Comparison of ENCODE assay signal across 10 cellular contexts in the genomic region with DNA sequence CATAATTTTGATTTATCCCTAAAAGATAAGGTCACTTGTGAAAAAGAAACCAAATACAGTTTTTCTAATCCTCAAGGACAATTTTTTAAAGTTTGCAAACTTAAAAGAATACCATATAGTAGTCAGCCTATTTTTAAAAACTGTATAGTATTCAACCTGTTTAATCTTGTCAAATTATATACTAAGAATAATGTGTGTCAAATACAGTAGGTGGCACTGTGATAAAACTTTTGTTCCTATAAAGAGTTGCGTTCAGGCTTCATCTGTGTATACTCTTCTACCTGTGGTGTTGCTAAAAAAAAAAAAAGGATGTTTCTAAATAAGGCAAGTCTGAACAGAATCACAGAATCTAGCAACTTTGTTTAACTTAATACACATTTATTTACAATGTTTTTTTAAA.
DNase-seq lines count a peak whose midpoint lies in the region; ATAC-seq and TF ChIP-seq lines count a peak whose summit lies in the region.
"Had no signal": no experiment of that assay in that cellular context is flagged by ENCODE, and none has a peak within 500 bp of the region (broad histone marks: within the 10 kb centered on the region; RNA-seq: fewer than 3 reads in every experiment).

No MANE protein-coding gene starts in this region.

- no peaks in the 10 kb centered on the region for H3F3A ChIP-seq in GM23338 (replicated peaks; ENCODE audit: low read depth)

- H2AFZ ChIP-seq in GM23338: no peak overlapping the region

- no peak overlapping the region for H3K4me3 Mint-ChIP-seq in GM23338
- H3K4me3 Mint-ChIP-seq: dendritic cell treated with granulocyte-macrophage colony-stimulating factor and Interleukin-4, amounts not matched to agents 40 ng/mL and 50 ng/mL, for 4 days had no signal

- H3K27ac ChIP-seq in GM23338 (ENCODE audit: low read depth) (no peak overlapping the region), RWPE2 (ENCODE audit: poor library complexity, severe bottlenecking) (no peak overlapping the region)

- H3K36me3 ChIP-seq in GM23338 (ENCODE audit: insufficient read depth) (peaks cover 7% of the 10 kb centered on the region), RWPE2 (ENCODE audit: low read depth) (peaks cover 19% of the 10 kb centered on the region)

- peaks cover 33% of the 10 kb centered on the region for H3K36me3 Mint-ChIP-seq in GM23338 (ENCODE audit: low read depth)

- H3K27me3 ChIP-seq in GM23338 (ENCODE audit: insufficient read depth) (no peaks in the 10 kb centered on the region), RWPE2 (ENCODE audit: insufficient read depth, poor library complexity, severe bottlenecking) (no peaks in the 10 kb centered on the region)

- DNase-seq in Ammon's horn (ENCODE audit: low spot score) (peak; percentile 10), GM23338 (ENCODE audit: low spot score) (peak; percentile 5), RWPE2 (ENCODE audit: low spot score) (no peak), iris pigment epithelial cell (ENCODE audit: low read depth) (peak; percentile 17), omental fat pad (ENCODE audit: low spot score) (no peak), 8988T (no peak), dedifferentiated amniotic fluid mesenchymal stem cell (ENCODE audit: extremely low spot score) (no peak)
- DNase-seq: stimulated activated CD4-positive, alpha-beta T cell treated with anti-CD3 and anti-CD28 coated beads, Interleukin-15, amount 100 ng/mL, for 24 hours had no signal

- H3K9me3 ChIP-seq in RWPE2 (ENCODE audit: severe bottlenecking): no peaks in the 10 kb centered on the region

- no peak overlapping the region for H3K4me2 ChIP-seq in GM23338

- no peaks in the 10 kb centered on the region for H3K4me1 Mint-ChIP-seq in GM23338

- H3K79me2 ChIP-seq in GM23338 (replicated peaks; ENCODE audit: insufficient read depth): peaks cover 3% of the 10 kb centered on the region; the same call in 1 of the 2 replicates

- H3K9me2 ChIP-seq in GM23338 (ENCODE audit: insufficient read depth): no peaks in the 10 kb centered on the region

- no peaks in the 10 kb centered on the region for H3K27me3 Mint-ChIP-seq in GM23338 (ENCODE audit: insufficient read depth, low read depth, poor library complexity)
- H3K27me3 Mint-ChIP-seq: dendritic cell treated with granulocyte-macrophage colony-stimulating factor and Interleukin-4, amounts not matched to agents 40 ng/mL and 50 ng/mL, for 4 days had no signal

- H3K4me1 ChIP-seq in GM23338 (ENCODE audit: insufficient read depth) (no peaks in the 10 kb centered on the region), RWPE2 (ENCODE audit: insufficient read depth, poor library complexity, severe bottlenecking) (peaks cover 3% of the 10 kb centered on the region)

- H3K9me3 Mint-ChIP-seq in GM23338: no peaks in the 10 kb centered on the region
- H3K9me3 Mint-ChIP-seq: dendritic cell treated with granulocyte-macrophage colony-stimulating factor and Interleukin-4, amounts not matched to agents 40 ng/mL and 50 ng/mL, for 4 days had no signal

- H3K27ac Mint-ChIP-seq in GM23338: no peak overlapping the region
- H3K27ac Mint-ChIP-seq: dendritic cell treated with granulocyte-macrophage colony-stimulating factor and Interleukin-4, amounts not matched to agents 40 ng/mL and 50 ng/mL, for 4 days had no signal

- H3K4me3 ChIP-seq in GM23338: no peak overlapping the region
- no peak overlapping the region for H3K4me3 ChIP-seq in RWPE2 (ENCODE audit: severe bottlenecking)

- no peaks in the 10 kb centered on the region for H4K20me1 ChIP-seq in GM23338 (replicated peaks; ENCODE audit: insufficient read depth)

- TF ChIP-seq CTCF in GM23338 (conservative IDR thresholded peaks at IDR 0.05; ENCODE audit: low read depth in 2 of 2): peak in 1 of 2 experiments; percentile 35; a peak in 1 of 4 replicates
- peak; percentile 70 for TF ChIP-seq CTCF in RWPE2 (IDR thresholded peaks at IDR 0.05; ENCODE audit: poor library complexity, severe bottlenecking)
- TF ChIP-seq CTCF in omental fat pad (IDR thresholded peaks at IDR 0.05): no peak

- ATAC-seq in GM23338 (no peak), RWPE2 (ENCODE audit: low read depth) (peak; percentile 78), omental fat pad (ENCODE audit: low FRiP score) (no peak), GM21381 (IDR thresholded peaks at IDR 0.05; ENCODE audit: unreplicated experiment) (no peak)

TF ChIP-seq in GM23338, 12 proteins besides CTCF, POLR2A, EP300 and RAD21 (continues in another document):
- TF ChIP-seq, protein P1, sequence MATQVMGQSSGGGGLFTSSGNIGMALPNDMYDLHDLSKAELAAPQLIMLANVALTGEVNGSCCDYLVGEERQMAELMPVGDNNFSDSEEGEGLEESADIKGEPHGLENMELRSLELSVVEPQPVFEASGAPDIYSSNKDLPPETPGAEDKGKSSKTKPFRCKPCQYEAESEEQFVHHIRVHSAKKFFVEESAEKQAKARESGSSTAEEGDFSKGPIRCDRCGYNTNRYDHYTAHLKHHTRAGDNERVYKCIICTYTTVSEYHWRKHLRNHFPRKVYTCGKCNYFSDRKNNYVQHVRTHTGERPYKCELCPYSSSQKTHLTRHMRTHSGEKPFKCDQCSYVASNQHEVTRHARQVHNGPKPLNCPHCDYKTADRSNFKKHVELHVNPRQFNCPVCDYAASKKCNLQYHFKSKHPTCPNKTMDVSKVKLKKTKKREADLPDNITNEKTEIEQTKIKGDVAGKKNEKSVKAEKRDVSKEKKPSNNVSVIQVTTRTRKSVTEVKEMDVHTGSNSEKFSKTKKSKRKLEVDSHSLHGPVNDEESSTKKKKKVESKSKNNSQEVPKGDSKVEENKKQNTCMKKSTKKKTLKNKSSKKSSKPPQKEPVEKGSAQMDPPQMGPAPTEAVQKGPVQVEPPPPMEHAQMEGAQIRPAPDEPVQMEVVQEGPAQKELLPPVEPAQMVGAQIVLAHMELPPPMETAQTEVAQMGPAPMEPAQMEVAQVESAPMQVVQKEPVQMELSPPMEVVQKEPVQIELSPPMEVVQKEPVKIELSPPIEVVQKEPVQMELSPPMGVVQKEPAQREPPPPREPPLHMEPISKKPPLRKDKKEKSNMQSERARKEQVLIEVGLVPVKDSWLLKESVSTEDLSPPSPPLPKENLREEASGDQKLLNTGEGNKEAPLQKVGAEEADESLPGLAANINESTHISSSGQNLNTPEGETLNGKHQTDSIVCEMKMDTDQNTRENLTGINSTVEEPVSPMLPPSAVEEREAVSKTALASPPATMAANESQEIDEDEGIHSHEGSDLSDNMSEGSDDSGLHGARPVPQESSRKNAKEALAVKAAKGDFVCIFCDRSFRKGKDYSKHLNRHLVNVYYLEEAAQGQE (IDR thresholded peaks at IDR 0.05; ENCODE audit: unreplicated experiment): no peak
- no peak for TF ChIP-seq STAT1 (IDR thresholded peaks at IDR 0.05; ENCODE audit: unreplicated experiment)
- no peak for TF ChIP-seq EZH2 (IDR thresholded peaks at IDR 0.05; ENCODE audit: low read depth, unreplicated experiment)
- TF ChIP-seq ZNF114 (CRISPR knock-in tag; IDR thresholded peaks at IDR 0.05): no peak

Comparison
In these comparisons a context has a peak if more than half of its experiments do, and no peak if none do; other contexts are left out.
1. DNase-seq: peak in Ammon's horn (single experiment), GM23338 (single experiment) and iris pigment epithelial cell (single experiment); none in RWPE2 (single experiment), omental fat pad (single experiment), 8988T (single experiment) and dedifferentiated amniotic fluid mesenchymal stem cell (single experiment).